ENCODE assay signal across 12 cellular contexts in genomic region chr16:85436207-85436606, GRCh38.
A peak's percentile ranks its signal among the peaks of the same experiment; 100 is the strongest.
DNase-seq lines count a peak whose midpoint lies in the region; ATAC-seq and TF ChIP-seq lines count a peak whose summit lies in the region.
"Had no signal": no experiment of that assay in that cellular context is flagged by ENCODE, and none has a peak within 500 bp of the region (broad histone marks: within the 10 kb centered on the region; RNA-seq: fewer than 3 reads in every experiment).

No MANE protein-coding gene starts in this region.

- no peak overlapping the region for H3K9ac ChIP-seq in rectal smooth muscle tissue (ENCODE audit: low read length)

- DNase-seq in AG20443 (ENCODE audit: low spot score) (peak; percentile 59), OCI-M1 (lab: John Stamatoyannopoulos, UW) (peak; percentile 14), right cardiac atrium (no peak), GM13976 (ENCODE audit: low spot score) (no peak), NCI-H1930 (lab: John Stamatoyannopoulos, UW) (no peak), kidney glomerular epithelial cell (lab: John Stamatoyannopoulos, UW) (no peak)
- DNase-seq: activated naive CD8-positive, alpha-beta T cell treated with anti-CD3 and anti-CD28 coated beads, Interleukin-2, amount 50 U/mL, for 24 hours; GF-D8; MM.1S; trophoblast cell had no signal

- no peaks in the 10 kb centered on the region for H3K9me3 ChIP-seq in right cardiac atrium (ENCODE audit: control insufficient read depth, low read length)

- in situ Hi-C loops in GM13976 (cut with MboI; ENCODE audit: low sequenced_read_pairs, unreplicated experiment) = no loop called here

- intact Hi-C loops in right cardiac atrium (cut with DNase I) = no loop called here

- H3K4me3 ChIP-seq in right cardiac atrium (ENCODE audit: low read length) (no peak overlapping the region), rectal smooth muscle tissue (ENCODE audit: low read length) (no peak overlapping the region)

- 58% methylated on average over 9 of the region's 9 CpGs for WGBS in right cardiac atrium

- H3K27ac ChIP-seq in right cardiac atrium (ENCODE audit: low read length) (no peak overlapping the region), rectal smooth muscle tissue (ENCODE audit: low read depth, low read length) (peak overlapping the region; percentile 13)

- H3K4me1 ChIP-seq in right cardiac atrium (ENCODE audit: control insufficient read depth, insufficient read depth, low read length) (no peaks in the 10 kb centered on the region), rectal smooth muscle tissue (ENCODE audit: control insufficient read depth, insufficient read depth, low read length) (peaks cover 9% of the 10 kb centered on the region)

- H3K36me3 ChIP-seq in rectal smooth muscle tissue (ENCODE audit: control insufficient read depth, insufficient read depth, low read length) = no peaks in the 10 kb centered on the region

- H3K27me3 ChIP-seq in right cardiac atrium (ENCODE audit: control insufficient read depth, insufficient read depth) (no peaks in the 10 kb centered on the region), rectal smooth muscle tissue (ENCODE audit: control insufficient read depth, insufficient read depth, low read length) (no peaks in the 10 kb centered on the region)

- ATAC-seq in right cardiac atrium = peak; percentile 4 to 40
- ATAC-seq in GM19463 (IDR thresholded peaks at IDR 0.05; ENCODE audit: unreplicated experiment) = no peak
- ATAC-seq: activated naive CD8-positive, alpha-beta T cell treated with anti-CD3 and anti-CD28 coated beads, Interleukin-2, amount 50 U/mL, for 24 hours had no signal

- TF ChIP-seq CTCF in GM13976 (IDR thresholded peaks at IDR 0.05; ENCODE audit: borderline replicate concordance, control extremely low read depth, extremely low read depth, insufficient read depth, missing control alignments) = no peak

Comparison
In these comparisons a context has a peak if more than half of its experiments do, and no peak if none do; other contexts are left out.
1. DNase-seq: peak in AG20443 (single experiment) and OCI-M1 (single experiment); none in right cardiac atrium (0 of 3), GM13976 (single experiment), NCI-H1930 (0 of 2) and kidney glomerular epithelial cell (single experiment).